8 cellular contexts compared by ENCODE assay signal in the genomic region with DNA sequence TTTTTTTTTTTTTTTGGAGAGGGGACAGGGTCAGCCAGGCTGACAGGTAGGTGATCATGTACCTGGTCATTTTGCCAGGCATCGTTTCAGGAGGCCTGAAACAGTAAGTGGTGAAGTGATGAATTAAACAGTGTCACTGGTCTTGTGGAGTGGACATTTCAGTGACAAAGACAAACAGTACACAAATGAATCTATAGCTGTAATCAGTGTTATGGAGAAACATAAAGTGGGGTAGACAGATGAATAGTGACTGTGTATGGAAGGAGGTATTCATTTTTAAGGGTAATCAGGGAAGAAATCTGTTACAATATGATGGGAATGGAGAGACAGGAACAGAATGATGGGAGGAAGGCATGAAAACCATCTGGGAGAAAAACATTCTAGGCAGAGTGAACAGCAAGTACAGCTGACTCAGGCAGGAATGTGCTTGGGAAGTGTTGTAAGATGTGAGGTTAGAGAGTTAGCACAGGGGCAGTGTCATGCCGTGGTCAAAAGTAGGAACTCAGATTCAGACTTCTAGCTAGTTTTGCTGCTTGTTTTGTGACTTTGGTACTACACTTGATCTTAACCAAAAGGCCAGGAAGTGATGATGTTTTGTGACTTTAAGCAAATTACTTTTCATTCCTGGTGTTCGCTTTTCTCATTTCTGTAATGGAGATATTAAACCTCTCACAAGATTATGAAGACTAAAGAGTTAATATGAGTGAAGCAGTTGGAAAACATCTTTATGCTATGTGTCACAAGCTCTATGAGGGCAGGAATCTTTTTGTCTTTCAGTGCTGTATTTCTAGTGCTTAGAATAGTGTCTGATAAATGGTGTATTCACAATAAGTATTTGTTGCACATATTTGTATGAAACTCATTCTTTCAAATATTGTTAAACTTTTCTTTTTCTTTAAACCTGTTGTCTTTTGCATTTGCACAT. TPM values are rescaled to one million over a fixed set of nuclear protein-coding genes. Genes with fewer than 3 reads are reported as not detected.
DNase-seq lines count a peak whose midpoint lies in the region; ATAC-seq and TF ChIP-seq lines count a peak whose summit lies in the region.

No MANE protein-coding gene starts in this region.

- ATAC-seq in HG02798 (IDR thresholded peaks at IDR 0.05; ENCODE audit: poor library complexity, unreplicated experiment) (peak; percentile 25), HG03139 (IDR thresholded peaks at IDR 0.05; ENCODE audit: unreplicated experiment) (no peak)

- TF ChIP-seq CTCF in adrenal gland (IDR thresholded peaks at IDR 0.05), result peak in 1 of 6 experiments; percentile 11

- DNase-seq in AG20443 (ENCODE audit: low spot score) (peak; percentile 89), adrenal gland (peak in 6 of 7 donors; percentile 42 to 68 (median 59)), kidney tubule cell (ENCODE audit: low spot score) (peak; percentile 82), NCI-H2029 (lab: John Stamatoyannopoulos, UW) (no peak), DMS153 treated with DMSO at 0.1 percent for 48 hours (lab: John Stamatoyannopoulos, UW; ENCODE audit: unreplicated experiment) (no peak)
- DNase-seq in activated CD4-positive, alpha-beta T cell treated with anti-CD3 and anti-CD28 coated beads for 1 hour, result no peak

- intact Hi-C loops in adrenal gland (cut with DNase I), result no loop called here

- no peaks in the 10 kb centered on the region for H3K9me3 ChIP-seq in adrenal gland (replicated peaks in 1 of 3)

- no peaks in the 10 kb centered on the region for H3K36me3 ChIP-seq in adrenal gland (replicated peaks in 1 of 2)

- no peak overlapping the region for H3K4me3 ChIP-seq in adrenal gland

- WGBS in adrenal gland, 4 donors, result 63 to 71% (median 67%) methylated on average over 3 of the region's 3 CpGs

- no peak for TF ChIP-seq POLR2A in adrenal gland (IDR thresholded peaks at IDR 0.05)

- peaks cover 30 to 80% of the 10 kb centered on the region in 2 donors for H3K4me1 ChIP-seq in adrenal gland (replicated peaks in 1 of 2)

- peak overlapping the region in 2 of 5 donors; percentile 18 to 71 for H3K27ac ChIP-seq in adrenal gland

- no peaks in the 10 kb centered on the region for H3K27me3 ChIP-seq in adrenal gland

RNA-seq across cellular contexts. Expression of gene QKI, which starts 43.4 kb away (rescaled TPM):
- total RNA-seq in adrenal gland, result 100 to 1,000 TPM; 107 to 207 (median 153) TPM
- 10 to 100 TPM; 10.3 to 89.5 (median 24.8) TPM for polyA plus RNA-seq in adrenal gland

Comparison
In these comparisons a context has a peak if more than half of its experiments do, and no peak if none do; other contexts are left out.
1. DNase-seq: peak in AG20443 (single experiment), adrenal gland (6 of 7) and kidney tubule cell (single experiment); none in NCI-H2029 (single experiment), DMS153 treated with DMSO at 0.1 percent for 48 hours (single experiment) and activated CD4-positive, alpha-beta T cell treated with anti-CD3 and anti-CD28 coated beads for 1 hour (single experiment).